ENCODE assay signal across 18 cellular contexts in the genomic region with DNA sequence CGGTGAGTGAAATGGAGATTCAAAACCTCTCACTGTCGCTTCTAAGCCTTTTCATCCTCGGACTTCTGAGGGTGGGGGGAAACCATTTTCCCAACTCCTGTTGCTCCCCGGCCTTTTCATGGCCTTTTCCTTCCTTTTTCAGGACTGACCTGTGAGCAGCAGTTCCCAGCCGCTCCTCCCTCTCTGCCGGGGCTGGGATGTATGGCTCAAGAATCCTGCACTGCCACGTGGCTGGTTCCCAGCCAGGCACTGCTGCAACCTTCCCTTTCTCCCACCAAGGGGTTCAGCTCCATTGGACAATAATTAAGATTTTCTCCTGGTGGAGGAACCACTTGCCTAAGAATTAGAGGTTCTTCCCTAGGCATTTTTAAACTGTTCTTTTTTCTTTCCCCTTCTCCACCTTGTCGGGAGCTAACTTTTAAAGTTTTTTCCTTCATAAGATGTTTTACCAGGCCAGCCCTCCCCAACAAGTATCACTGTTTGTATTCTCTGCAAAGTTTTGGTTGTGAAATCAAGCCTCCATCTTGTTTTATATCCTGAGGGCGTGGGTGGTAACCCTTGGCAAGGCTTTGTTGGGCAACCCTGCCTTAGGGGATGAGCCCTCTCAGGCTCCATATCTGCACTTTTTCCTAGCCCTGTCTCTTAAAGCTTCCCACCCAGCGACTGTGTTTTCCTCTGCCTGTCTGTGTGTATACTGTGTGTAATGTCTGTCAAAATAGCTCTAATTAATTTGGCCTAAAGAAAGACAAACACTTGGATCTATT.
DNase-seq lines count a peak whose midpoint lies in the region; ATAC-seq and TF ChIP-seq lines count a peak whose summit lies in the region.
"Had no signal": no experiment of that assay in that cellular context is flagged by ENCODE, and none has a peak within 500 bp of the region (broad histone marks: within the 10 kb centered on the region; RNA-seq: fewer than 3 reads in every experiment).

No MANE protein-coding gene starts in this region.

- no peak overlapping the region for H3K4me3 ChIP-seq in SK-N-MC
- H3K4me3 ChIP-seq in neuronal stem cell (ENCODE audit: low read length in 2 of 2) = no peak overlapping the region
- H3K4me3 ChIP-seq in lower leg skin (ENCODE audit: low read depth, poor library complexity, severe bottlenecking) = no peak overlapping the region
- H3K4me3 ChIP-seq: K562 had no signal

- H3K4me1 ChIP-seq in neuronal stem cell (ENCODE audit: control insufficient read depth in 2 of 2, insufficient read depth in 1 of 2, low read depth in 1 of 2, low read length in 2 of 2) = no peaks in the 10 kb centered on the region

- peaks cover 4% of the 10 kb centered on the region for H3K9me3 Mint-ChIP-seq in activated T-cell treated with anti-CD3 and anti-CD28 coated beads, Interleukin-2, amount 50 U/mL, for 4 hours

- no peaks in the 10 kb centered on the region for H3K9me3 ChIP-seq in SK-N-MC (ENCODE audit: low read depth, low read length)
- H3K9me3 ChIP-seq in neuronal stem cell (replicated peaks in 1 of 2; ENCODE audit: control insufficient read depth in 2 of 2, insufficient read depth in 1 of 2, low read depth in 1 of 2, low read length in 2 of 2) = peaks cover 3 to 5% of the 10 kb centered on the region in 2 donors

- H3K36me3 Mint-ChIP-seq in activated T-cell treated with anti-CD3 and anti-CD28 coated beads, Interleukin-2, amount 50 U/mL, for 4 hours (ENCODE audit: insufficient read depth) = no peaks in the 10 kb centered on the region

- H3K27me3 Mint-ChIP-seq in activated T-cell treated with anti-CD3 and anti-CD28 coated beads, Interleukin-2, amount 50 U/mL, for 4 hours (ENCODE audit: low read depth) = no peaks in the 10 kb centered on the region
- H3K27me3 Mint-ChIP-seq: CD4-positive, alpha-beta T cell had no signal

- no peak overlapping the region for H2BK120ac ChIP-seq in neuronal stem cell (ENCODE audit: low read depth, low read length)

- DNase-seq in H4 (ENCODE audit: low spot score) (peak; percentile 8), SK-N-MC (ENCODE audit: low read depth, low spot score) (peak; percentile 26), fibroblast of gingiva (ENCODE audit: low read depth) (peak; percentile 27), neuronal stem cell (ENCODE audit: low spot score) (no peak), kidney glomerular epithelial cell (lab: John Stamatoyannopoulos, UW) (no peak), lower leg skin (ENCODE audit: low spot score in 2 of 2) (no peak)
- DNase-seq in NK-92 treated with Interleukin-12 subunit alpha and Interleukin-12 subunit beta, amount 100 ng/mL, for 24 hours (lab: John Stamatoyannopoulos, UW) = no peak
- DNase-seq in activated T-cell treated with anti-CD3 and anti-CD28 coated beads, Interleukin-2, amount 50 U/mL, for 4 hours = no peak
- DNase-seq: AML-193; Calu3; CD4-positive, alpha-beta T cell; DMS79 treated with DMSO at 0.1 percent for 48 hours; GDM1; NCI-H1105 treated with DMSO at 0.1 percent for 48 hours; NCI-H187; RPMI8226 had no signal

- no CpG with 5 or more reads among the region's 10 CpGs for WGBS in neuronal stem cell (ENCODE audit: extremely low coverage in 2 of 2, insufficient read length in 2 of 2, insufficient replicate concordance in 1 of 2), 2 donors
- WGBS in lower leg skin, 2 donors = 52 to 61% methylated on average over 10 of the region's 10 CpGs

- intact Hi-C loops in lower leg skin (cut with DNase I; ENCODE audit: low total_unique reads) = no loop called here

- no peak overlapping the region for H2AK5ac ChIP-seq in neuronal stem cell (ENCODE audit: low read depth, low read length)

- no peak overlapping the region for H4K8ac ChIP-seq in neuronal stem cell (ENCODE audit: low read depth, low read length)

- ATAC-seq in activated T-cell treated with anti-CD3 and anti-CD28 coated beads, Interleukin-2, amount 50 U/mL, for 4 hours = no peak
- ATAC-seq: K562 had no signal

- no peaks in the 10 kb centered on the region for H3K79me1 ChIP-seq in neuronal stem cell (ENCODE audit: low read depth, low read length)

- no peak overlapping the region for H3K27ac ChIP-seq in SK-N-MC
- no peak overlapping the region for H3K27ac ChIP-seq in neuronal stem cell (replicated peaks; ENCODE audit: low read length)
- H3K27ac ChIP-seq: HL-60 had no signal

- no peak overlapping the region for H2BK5ac ChIP-seq in neuronal stem cell (ENCODE audit: low read length)

- no peak overlapping the region for H2BK12ac ChIP-seq in neuronal stem cell (ENCODE audit: low read length)

- H3K4ac ChIP-seq in neuronal stem cell (ENCODE audit: low read length) = no peak overlapping the region

- no peak for TF ChIP-seq CTCF in lower leg skin (IDR thresholded peaks at IDR 0.05)

- H2AFZ ChIP-seq in neuronal stem cell (ENCODE audit: low read length) = peak overlapping the region; percentile 76

- H3K4me3 Mint-ChIP-seq in activated T-cell treated with anti-CD3 and anti-CD28 coated beads, Interleukin-2, amount 50 U/mL, for 4 hours = no peak overlapping the region
- H3K4me3 Mint-ChIP-seq: CD4-positive, alpha-beta T cell had no signal

- H3K14ac ChIP-seq in neuronal stem cell (ENCODE audit: low read length) = no peak overlapping the region

- H3K4me1 Mint-ChIP-seq in activated T-cell treated with anti-CD3 and anti-CD28 coated beads, Interleukin-2, amount 50 U/mL, for 4 hours (ENCODE audit: low read depth) = no peaks in the 10 kb centered on the region

- no peak overlapping the region for H4K91ac ChIP-seq in neuronal stem cell (ENCODE audit: low read depth, low read length, poor library complexity)

- H3K27me3 ChIP-seq in neuronal stem cell (ENCODE audit: control insufficient read depth in 3 of 3, insufficient read depth in 3 of 3, low read depth in 1 of 3, low read length in 3 of 3) = no peaks in the 10 kb centered on the region

- no peak overlapping the region for H2BK15ac ChIP-seq in neuronal stem cell (ENCODE audit: low read length)

- peak overlapping the region; percentile 36 for H3K18ac ChIP-seq in neuronal stem cell (ENCODE audit: low read length)

- H3K23ac ChIP-seq in neuronal stem cell (ENCODE audit: low read depth, low read length, poor library complexity) = no peak overlapping the region

- H3K36me3 ChIP-seq in SK-N-MC (ENCODE audit: insufficient read depth, low read length) = no peaks in the 10 kb centered on the region
- no peaks in the 10 kb centered on the region for H3K36me3 ChIP-seq in neuronal stem cell (replicated peaks in 1 of 2; ENCODE audit: control insufficient read depth in 2 of 2, insufficient read depth in 2 of 2, low read length in 2 of 2)

- H3K9ac ChIP-seq in SK-N-MC (ENCODE audit: insufficient read length) = no peak overlapping the region
- H3K9ac ChIP-seq in neuronal stem cell (ENCODE audit: low read depth, low read length, poor library complexity) = no peak overlapping the region

- H3K4me2 ChIP-seq in neuronal stem cell (ENCODE audit: insufficient read depth, low read length, poor library complexity, severe bottlenecking) = no peak overlapping the region

- TF ChIP-seq POLR2A in lower leg skin (IDR thresholded peaks at IDR 0.05) = no peak

Comparison
In these comparisons a context has a peak if more than half of its experiments do, and no peak if none do; other contexts are left out.
1. DNase-seq: peak in H4 (single experiment), SK-N-MC (single experiment) and fibroblast of gingiva (single experiment); none in neuronal stem cell (single experiment), NK-92 treated with Interleukin-12 subunit alpha and Interleukin-12 subunit beta, amount 100 ng/mL, for 24 hours (single experiment), activated T-cell treated with anti-CD3 and anti-CD28 coated beads, Interleukin-2, amount 50 U/mL, for 4 hours (single experiment), kidney glomerular epithelial cell (single experiment) and lower leg skin (0 of 2).